ENCODE assay signal across 25 cellular contexts in genomic region chr18:51288582-51288981, GRCh38.
"Had no signal": no experiment of that assay in that cellular context is flagged by ENCODE, and none has a peak within 500 bp of the region (broad histone marks: within the 10 kb centered on the region; RNA-seq: fewer than 3 reads in every experiment).

No MANE protein-coding gene starts in this region.

- H3K27ac Mint-ChIP-seq: mesothelial cell of epicardium, naive B cell had no signal

- H3K36me3 Mint-ChIP-seq: mesothelial cell of epicardium had no signal

- FAIRE-seq: colon, endothelial cell of umbilical vein, islet of Langerhans, keratinocyte had no signal

- H3K27me3 ChIP-seq: dorsolateral prefrontal cortex, esophagus muscularis mucosa, gastrocnemius medialis, heart right ventricle had no signal

- H3K9me3 ChIP-seq: esophagus muscularis mucosa, gastrocnemius medialis, lower lobe of right lung, mucosa of descending colon had no signal

- H3K4me1 ChIP-seq: esophagus muscularis mucosa, left lung, lower lobe of right lung had no signal

- H3K4me3 Mint-ChIP-seq: mesothelial cell of epicardium; naive B cell; naive thymus-derived CD8-positive, alpha-beta T cell had no signal

- H3K27ac ChIP-seq: coronary artery, dorsolateral prefrontal cortex, esophagus muscularis mucosa, left lung, lower lobe of right lung had no signal

- ATAC-seq: left lung; lower lobe of right lung; mucosa of descending colon; naive thymus-derived CD8-positive, alpha-beta T cell had no signal

- H3K36me3 ChIP-seq: esophagus muscularis mucosa, gastrocnemius medialis, heart right ventricle, left lung, lower lobe of right lung had no signal

- H3K4me3 ChIP-seq: coronary artery, dorsolateral prefrontal cortex, esophagus muscularis mucosa, gastrocnemius medialis, heart right ventricle, left lung, lower lobe of right lung, mucosa of descending colon had no signal

- H3K4me1 Mint-ChIP-seq: mesothelial cell of epicardium; naive B cell; naive thymus-derived CD8-positive, alpha-beta T cell had no signal

- DNase-seq: dermis blood vessel endothelial cell; dorsolateral prefrontal cortex; effector CD4-positive, alpha-beta T cell; effector memory CD4-positive, alpha-beta T cell; foreskin fibroblast; foreskin melanocyte; gastrocnemius medialis; glutamatergic neuron; head of caudate nucleus; heart right ventricle; hippocampal formation; left cardiac atrium; left lung; lower lobe of right lung; mesenchymal stem cell; mucosa of descending colon; naive B cell; naive thymus-derived CD8-positive, alpha-beta T cell had no signal
